ENCODE assay signal across 30 cellular contexts in genomic region chr1:8441466-8441865, GRCh38.
DNase-seq lines count a peak whose midpoint lies in the region; ATAC-seq and TF ChIP-seq lines count a peak whose summit lies in the region.
"Had no signal": no experiment of that assay in that cellular context is flagged by ENCODE, and none has a peak within 500 bp of the region (broad histone marks: within the 10 kb centered on the region; RNA-seq: fewer than 3 reads in every experiment).

No MANE protein-coding gene starts in this region.

- H3K9me3 ChIP-seq in H9 (ENCODE audit: control insufficient read depth, low read depth, low read length) (no peaks in the 10 kb centered on the region), adrenal gland (replicated peaks in 1 of 3) (no peaks in the 10 kb centered on the region), fibroblast of lung (ENCODE audit: control insufficient read depth, insufficient read depth, low read depth, low read length) (no peaks in the 10 kb centered on the region)
- H3K9me3 ChIP-seq: neutrophil, right lobe of liver, SJSA1, stomach, thyroid gland had no signal

- no peaks in the 10 kb centered on the region for H4K20me1 ChIP-seq in H9 (ENCODE audit: control insufficient read depth, insufficient read depth, insufficient read length)
- H4K20me1 ChIP-seq in fibroblast of lung (ENCODE audit: control insufficient read depth, extremely low read depth, insufficient read depth, low read length) = no peaks in the 10 kb centered on the region

- H3T11ph ChIP-seq in H9 (ENCODE audit: low read length) = no peak overlapping the region

- H3K23ac ChIP-seq in H9 (ENCODE audit: insufficient read length, low read depth, low read length) = no peak overlapping the region

- H3K9ac ChIP-seq in H9 (ENCODE audit: extremely low read depth, insufficient read length, low read length) (no peak overlapping the region), fibroblast of lung (ENCODE audit: insufficient read depth, low read length) (no peak overlapping the region)

- H3K56ac ChIP-seq in H9 (ENCODE audit: insufficient read length, low read depth, low read length) = no peak overlapping the region

- no peak overlapping the region for H4K5ac ChIP-seq in H9 (ENCODE audit: insufficient read length, low read depth, low read length)

- no peak overlapping the region for H2BK5ac ChIP-seq in H9 (ENCODE audit: insufficient read length, low read length)

- H3K4me2 ChIP-seq in H9 (ENCODE audit: insufficient read depth, insufficient read length, low read length) (no peak overlapping the region), fibroblast of lung (ENCODE audit: extremely low read depth, insufficient read depth, low read length) (peak overlapping the region; percentile 66)

- H3K4me1 ChIP-seq in H9 (ENCODE audit: insufficient read depth, low read length) (peaks cover 7% of the 10 kb centered on the region; the same call in 1 of the 2 replicates), adrenal gland (replicated peaks in 1 of 2) (peaks cover 22 to 25% of the 10 kb centered on the region in 2 donors), fibroblast of lung (ENCODE audit: control insufficient read depth, extremely low read depth, insufficient read depth, low read length) (peaks cover 13% of the 10 kb centered on the region)
- H3K4me1 ChIP-seq: foreskin keratinocyte had no signal

- no peak overlapping the region for H2AK5ac ChIP-seq in H9 (ENCODE audit: insufficient read length, low read length)

- peak overlapping the region; percentile 27 to 85 (median 72); a peak in 4 of 7 replicates for H3K27ac Mint-ChIP-seq in H9
- no peak overlapping the region for H3K27ac Mint-ChIP-seq in neural crest cell (ENCODE audit: unreplicated experiment)
- H3K27ac Mint-ChIP-seq: activated naive CD4-positive, alpha-beta T cell treated with anti-CD3 and anti-CD28 coated beads, Interleukin-2, amount 50 U/mL, for 24 hours; CD8-positive, alpha-beta T cell; effector memory CD8-positive, alpha-beta T cell had no signal

- H4K91ac ChIP-seq in H9 (ENCODE audit: insufficient read length, low read depth, low read length) = no peak overlapping the region

- intact Hi-C loops in adrenal gland (cut with DNase I) = no loop called here

- no peak overlapping the region for H2BK20ac ChIP-seq in H9 (ENCODE audit: low read depth, low read length, poor library complexity, severe bottlenecking)

- H3K36me3 ChIP-seq in adrenal gland (replicated peaks in 1 of 2) = no peaks in the 10 kb centered on the region
- H3K36me3 ChIP-seq in fibroblast of lung (ENCODE audit: control insufficient read depth, insufficient read depth, low read length) = no peaks in the 10 kb centered on the region
- H3K36me3 ChIP-seq: neutrophil, right lobe of liver, SJSA1, stomach, thyroid gland had no signal

- H3K27ac ChIP-seq in H9 (ENCODE audit: insufficient read length, low read depth, low read length) (no peak overlapping the region), adrenal gland (peak overlapping the region in 3 of 5 donors; percentile 44 to 62 (median 45)), fibroblast of lung (ENCODE audit: insufficient read depth, low read length) (peak overlapping the region; percentile 71)
- H3K27ac ChIP-seq: foreskin keratinocyte, neutrophil, right lobe of liver, RWPE1, SJSA1, thyroid gland had no signal

- H3K36me3 Mint-ChIP-seq in H9 (ENCODE audit: insufficient read depth in 1 of 3, low read depth in 3 of 3) = peaks cover 7 to 8% (median 7%) of the 10 kb centered on the region in 3 experiments; a peak in 6 of 7 replicates
- H3K36me3 Mint-ChIP-seq in neural crest cell (ENCODE audit: low read depth) = peaks cover 14% of the 10 kb centered on the region

- H3K4me1 Mint-ChIP-seq in H9 (peaks cover 68 to 80% of the 10 kb centered on the region in 2 experiments), neural crest cell (peaks cover 53% of the 10 kb centered on the region)

- H3K4me3 Mint-ChIP-seq in H9 (no peak overlapping the region), neural crest cell (peak overlapping the region; percentile 32)
- H3K4me3 Mint-ChIP-seq: activated naive CD4-positive, alpha-beta T cell treated with anti-CD3 and anti-CD28 coated beads, Interleukin-2, amount 50 U/mL, for 24 hours; CD8-positive, alpha-beta T cell; effector memory CD8-positive, alpha-beta T cell had no signal

- no peaks in the 10 kb centered on the region for H3K79me1 ChIP-seq in H9 (ENCODE audit: insufficient read depth, low read depth, low read length, poor library complexity, severe bottlenecking)

- ATAC-seq in GM18520 (IDR thresholded peaks at IDR 0.05; ENCODE audit: unreplicated experiment) = no peak
- ATAC-seq: CD8-positive, alpha-beta T cell; effector memory CD8-positive, alpha-beta T cell; foreskin keratinocyte; right lobe of liver had no signal

- no peak overlapping the region for H4K8ac ChIP-seq in H9 (replicated peaks; ENCODE audit: insufficient read length, low read depth, low read length)

- no peak overlapping the region for H2AFZ ChIP-seq in H9 (ENCODE audit: low read length)
- H2AFZ ChIP-seq in fibroblast of lung (ENCODE audit: low read length) = no peak overlapping the region

- TF ChIP-seq CTCF in H9 (conservative IDR thresholded peaks at IDR 0.05) (no peak), adrenal gland (IDR thresholded peaks at IDR 0.05) (no peak), fibroblast of lung (conservative IDR thresholded peaks at IDR 0.05 in 1 of 2, IDR thresholded peaks at IDR 0.05 in 1 of 2; ENCODE audit: low read depth in 1 of 2, low read length in 2 of 2) (no peak), neural crest cell (conservative IDR thresholded peaks at IDR 0.05) (no peak)

- no peak overlapping the region for H3K14ac ChIP-seq in H9 (ENCODE audit: insufficient read depth, low read length)

- no peak overlapping the region for H2BK15ac ChIP-seq in H9 (ENCODE audit: low read depth, low read length)

- H3K27me3 Mint-ChIP-seq in H9 (ENCODE audit: low read depth) (no peaks in the 10 kb centered on the region), neural crest cell (ENCODE audit: low read depth) (no peaks in the 10 kb centered on the region)
- H3K27me3 Mint-ChIP-seq: activated naive CD4-positive, alpha-beta T cell treated with anti-CD3 and anti-CD28 coated beads, Interleukin-2, amount 50 U/mL, for 24 hours; effector memory CD8-positive, alpha-beta T cell had no signal

- no peak overlapping the region for H2BK12ac ChIP-seq in H9 (ENCODE audit: insufficient read length, low read depth, low read length)

- H3K18ac ChIP-seq in H9 (ENCODE audit: insufficient read length, low read depth, low read length) = no peak overlapping the region

- TF ChIP-seq POLR2A in adrenal gland (IDR thresholded peaks at IDR 0.05) = no peak

- no peaks in the 10 kb centered on the region for H3K23me2 ChIP-seq in H9 (ENCODE audit: insufficient read length, low read depth, low read length, poor library complexity, severe bottlenecking)

- H3K4me3 ChIP-seq in adrenal gland (no peak overlapping the region), fibroblast of lung (replicated peaks in 1 of 4; ENCODE audit: control extremely low read depth in 1 of 4, insufficient read depth in 1 of 4, low read depth in 3 of 4, low read length in 4 of 4) (no peak overlapping the region)
- H3K4me3 ChIP-seq: lung, right lobe of liver, SJSA1, stomach, thyroid gland had no signal

- H3K9me3 Mint-ChIP-seq in H9 = peaks cover 5 to 7% of the 10 kb centered on the region in 2 experiments; a peak in 3 of 5 replicates
- H3K9me3 Mint-ChIP-seq in neural crest cell = no peaks in the 10 kb centered on the region
- H3K9me3 Mint-ChIP-seq: effector memory CD8-positive, alpha-beta T cell had no signal

- whole genome bisulfite sequencing in H9 (ENCODE audit: extremely low coverage, insufficient read length, low lambda C conversion rate) = no CpG with 5 or more reads among the region's 4 CpGs
- 62 to 78% (median 71%) methylated on average over 4 of the region's 4 CpGs for WGBS in adrenal gland, 4 donors

- no peak for DNase-seq in H9
- DNase-seq in adrenal gland = no peak
- DNase-seq in fibroblast of lung (ENCODE audit: low read depth in 2 of 2) = peak in 1 of 2 donors; percentile 68
- no peak for DNase-seq in neural crest cell (ENCODE audit: low read depth, low spot score)
- DNase-seq in stimulated activated CD4-positive, alpha-beta T cell treated with anti-CD3 and anti-CD28 coated beads, Interleukin-2, amount 100 ng/mL, for 24 hours = no peak
- no peak for DNase-seq in hypothalamus (lab: John Stamatoyannopoulos, UW)
- no peak for DNase-seq in NCI-H82 (lab: John Stamatoyannopoulos, UW)
- DNase-seq: activated CD4-positive, alpha-beta T cell treated with anti-CD3 and anti-CD28 coated beads for 4 hours; activated T-cell treated with anti-CD3 and anti-CD28 coated beads for 4 hours; AML-193; amygdala; CD8-positive, alpha-beta T cell; cortex of kidney; effector memory CD8-positive, alpha-beta T cell; foreskin keratinocyte; NCI-H146; NCI-H446 treated with DMSO at 0.1 percent for 48 hours; NCI-H774; posterior cingulate gyrus; right lobe of liver; stimulated activated CD4-positive, alpha-beta T cell treated with anti-CD3 and anti-CD28 coated beads, Interleukin-4, amount 100 ng/mL, for 1 hour; stomach; T-helper 9 cell; thyroid gland had no signal

- no peak overlapping the region for H3K4ac ChIP-seq in H9 (ENCODE audit: low read depth, low read length)

- H2BK120ac ChIP-seq in H9 (ENCODE audit: low read depth, low read length, poor library complexity, severe bottlenecking) = no peak overlapping the region

- no peaks in the 10 kb centered on the region for H3K27me3 ChIP-seq in H9 (ENCODE audit: insufficient read depth, low read length)
- no peaks in the 10 kb centered on the region for H3K27me3 ChIP-seq in adrenal gland
- H3K27me3 ChIP-seq in fibroblast of lung (ENCODE audit: control insufficient read depth, insufficient read depth, low read length) = no peaks in the 10 kb centered on the region
- H3K27me3 ChIP-seq: foreskin keratinocyte, neutrophil, right lobe of liver, SJSA1, stomach, thyroid gland had no signal

- H3K79me2 ChIP-seq in H9 (ENCODE audit: insufficient read depth, low read length) (no peaks in the 10 kb centered on the region; the same call in 1 of the 2 replicates), fibroblast of lung (ENCODE audit: control insufficient read depth, insufficient read depth, low read length) (no peaks in the 10 kb centered on the region)
